ENCODE assay signal across 1 cellular context in genomic region chr6:112912351-112913101, GRCh38.
TF ChIP-seq lines count a peak whose summit lies in the region.

No MANE protein-coding gene starts in this region.

TF ChIP-seq in H1, 55 proteins besides CTCF, POLR2A, EP300 and RAD21 (continued from another document):
- TF ChIP-seq CHD7 (IDR thresholded peaks at IDR 0.05; ENCODE audit: insufficient replicate concordance, low read length) (peak; percentile 50), SUZ12 (IDR thresholded peaks at IDR 0.05; ENCODE audit: low read length) (no peak), SRF (IDR thresholded peaks at IDR 0.05; ENCODE audit: low read depth, low read length) (no peak), CHD1 (IDR thresholded peaks at IDR 0.05; ENCODE audit: low read depth, low read length) (no peak), POLR2AphosphoS5 (IDR thresholded peaks at IDR 0.05; ENCODE audit: low read depth, low read length) (no peak), NRF1 (IDR thresholded peaks at IDR 0.05; ENCODE audit: low read depth, low read length) (no peak), CBX8 (IDR thresholded peaks at IDR 0.05; ENCODE audit: borderline replicate concordance, low read depth, low read length) (no peak), ATF3 (IDR thresholded peaks at IDR 0.05; ENCODE audit: insufficient read depth, low read depth, low read length) (no peak), POU5F1 (IDR thresholded peaks at IDR 0.05; ENCODE audit: low read depth, low read length) (no peak)
